Comparison of ENCODE assay signal across 10 cellular contexts in the genomic region with DNA sequence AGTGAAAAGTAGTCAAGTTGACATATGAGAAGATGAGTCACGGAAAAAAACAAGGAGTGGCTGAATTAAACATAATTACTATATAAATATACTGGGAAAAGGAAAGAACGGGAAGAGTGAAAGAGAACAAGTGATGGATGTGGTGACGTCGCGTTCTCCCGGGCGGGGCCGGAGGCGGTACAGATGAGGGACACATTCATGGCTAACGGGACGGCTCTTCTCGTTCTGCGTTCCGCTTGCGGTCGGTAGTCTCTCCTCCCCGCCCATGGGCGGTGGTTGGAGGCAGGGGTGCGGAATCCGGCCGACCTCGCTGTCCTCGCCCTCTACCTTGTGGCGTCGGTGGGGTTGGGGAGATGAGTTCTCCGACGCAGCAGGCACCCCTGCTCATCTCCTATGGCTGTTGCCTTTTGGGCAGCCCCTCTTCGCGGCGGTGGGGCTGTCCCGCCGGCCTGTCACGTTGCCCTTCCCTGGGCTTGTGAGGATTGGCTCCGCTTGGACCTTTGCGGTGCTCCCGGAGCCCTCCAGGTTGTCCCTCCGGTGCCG. TPM values are rescaled to one million over a fixed set of nuclear protein-coding genes. Genes with fewer than 3 reads are reported as not detected.
DNase-seq lines count a peak whose midpoint lies in the region; ATAC-seq and TF ChIP-seq lines count a peak whose summit lies in the region.
"Had no signal": no experiment of that assay in that cellular context is flagged by ENCODE, and none has a peak within 500 bp of the region (broad histone marks: within the 10 kb centered on the region; RNA-seq: fewer than 3 reads in every experiment).

No MANE protein-coding gene starts in this region.

- intact Hi-C loops in heart left ventricle (cut with DNase I) (no loop called here), Right ventricle myocardium inferior (cut with DNase I) (no loop called here), upper lobe of right lung (cut with DNase I) (no loop called here)

- no peak overlapping the region for H3K27ac Mint-ChIP-seq in activated naive CD8-positive, alpha-beta T cell
- no peak overlapping the region for H3K27ac Mint-ChIP-seq in progenitor cell of endocrine pancreas

- H3K4me3 ChIP-seq in heart left ventricle (peak overlapping the region in 9 of 12 donors; percentile 11 to 39 (median 26)), upper lobe of right lung (no peak overlapping the region)

- H3K27ac ChIP-seq in heart left ventricle = no peak overlapping the region
- H3K27ac ChIP-seq in upper lobe of right lung = no peak overlapping the region
- H3K27ac ChIP-seq: C4-2B had no signal

- TF ChIP-seq CTCF in heart left ventricle (IDR thresholded peaks at IDR 0.05) = no peak
- no peak for TF ChIP-seq CTCF in upper lobe of right lung (IDR thresholded peaks at IDR 0.05)
- no peak for TF ChIP-seq CTCF in progenitor cell of endocrine pancreas (IDR thresholded peaks at IDR 0.05; ENCODE audit: unreplicated experiment)

- no peaks in the 10 kb centered on the region for H3K9me3 Mint-ChIP-seq in activated naive CD8-positive, alpha-beta T cell (ENCODE audit: low read depth)
- H3K9me3 Mint-ChIP-seq in progenitor cell of endocrine pancreas (ENCODE audit: low read depth) = no peaks in the 10 kb centered on the region

- peaks cover 39% of the 10 kb centered on the region for H3K27me3 Mint-ChIP-seq in activated naive CD8-positive, alpha-beta T cell
- peaks cover 75% of the 10 kb centered on the region for H3K27me3 Mint-ChIP-seq in progenitor cell of endocrine pancreas

- H3K4me3 Mint-ChIP-seq in activated naive CD8-positive, alpha-beta T cell = peak overlapping the region; percentile 64
- H3K4me3 Mint-ChIP-seq in progenitor cell of endocrine pancreas (ENCODE audit: low read depth) = no peak overlapping the region

- H3K9me3 ChIP-seq in heart left ventricle = no peaks in the 10 kb centered on the region
- H3K9me3 ChIP-seq in upper lobe of right lung = no peaks in the 10 kb centered on the region

- H3K4me1 ChIP-seq in heart left ventricle = peaks cover 0 to 12% (median 0%) of the 10 kb centered on the region in 12 donors
- no peaks in the 10 kb centered on the region for H3K4me1 ChIP-seq in upper lobe of right lung

- WGBS in heart left ventricle, 4 donors = 6 to 12% (median 7%) methylated on average over 38 of the region's 38 CpGs

- H3K36me3 Mint-ChIP-seq in activated naive CD8-positive, alpha-beta T cell = no peaks in the 10 kb centered on the region
- no peaks in the 10 kb centered on the region for H3K36me3 Mint-ChIP-seq in progenitor cell of endocrine pancreas (ENCODE audit: insufficient read depth)

- H3K4me1 Mint-ChIP-seq in activated naive CD8-positive, alpha-beta T cell (ENCODE audit: low read depth) = peaks cover 16% of the 10 kb centered on the region
- H3K4me1 Mint-ChIP-seq in progenitor cell of endocrine pancreas (ENCODE audit: low read depth) = no peaks in the 10 kb centered on the region

- H3K27me3 ChIP-seq in heart left ventricle (peaks cover 0 to 59% (median 32%) of the 10 kb centered on the region in 9 donors), upper lobe of right lung (peaks cover 36% of the 10 kb centered on the region)

- H3K36me3 ChIP-seq in heart left ventricle = no peaks in the 10 kb centered on the region
- no peaks in the 10 kb centered on the region for H3K36me3 ChIP-seq in upper lobe of right lung

- no peak for ATAC-seq in heart left ventricle
- ATAC-seq in Right ventricle myocardium inferior = no peak
- peak; percentile 20 for ATAC-seq in left lobe of liver
- peak; percentile 25 for ATAC-seq in upper lobe of right lung
- ATAC-seq in GM19023 (IDR thresholded peaks at IDR 0.05; ENCODE audit: unreplicated experiment) = no peak
- no peak for ATAC-seq in GM19395 (IDR thresholded peaks at IDR 0.05; ENCODE audit: unreplicated experiment)

- TF ChIP-seq POLR2A in heart left ventricle (IDR thresholded peaks at IDR 0.05) = no peak

- DNase-seq in heart left ventricle (peak in 1 of 5 donors; percentile 33), Right ventricle myocardium inferior (ENCODE audit: missing footprints) (no peak), left lobe of liver (ENCODE audit: low spot score) (no peak), upper lobe of right lung (no peak), progenitor cell of endocrine pancreas (ENCODE audit: low spot score, unreplicated experiment) (no peak)
- DNase-seq: OCI-M1 had no signal

RNA-seq across cellular contexts. Expression of a gene that starts 22.5 kb away (rescaled TPM):
- total RNA-seq in heart left ventricle (under 1 TPM in 3 of 9 donors, not detected in 6; 0.23 to 0.77 (median 0.64) TPM), Right ventricle myocardium inferior (not detected), left lobe of liver (not detected), upper lobe of right lung (1.6 TPM), progenitor cell of endocrine pancreas (0.38 TPM in 1 of 2 replicates, not detected in the other)
- polyA plus RNA-seq in heart left ventricle = under 1 TPM in 1 of 2 donors, not detected in 1; 0.24 TPM

Comparison
In these comparisons a context has a peak if more than half of its experiments do, and no peak if none do; other contexts are left out.
1. ATAC-seq: peak in left lobe of liver (single experiment) and upper lobe of right lung (single experiment); none in heart left ventricle (0 of 4), Right ventricle myocardium inferior (single experiment), GM19023 (single experiment) and GM19395 (single experiment).